In the genomic region with DNA sequence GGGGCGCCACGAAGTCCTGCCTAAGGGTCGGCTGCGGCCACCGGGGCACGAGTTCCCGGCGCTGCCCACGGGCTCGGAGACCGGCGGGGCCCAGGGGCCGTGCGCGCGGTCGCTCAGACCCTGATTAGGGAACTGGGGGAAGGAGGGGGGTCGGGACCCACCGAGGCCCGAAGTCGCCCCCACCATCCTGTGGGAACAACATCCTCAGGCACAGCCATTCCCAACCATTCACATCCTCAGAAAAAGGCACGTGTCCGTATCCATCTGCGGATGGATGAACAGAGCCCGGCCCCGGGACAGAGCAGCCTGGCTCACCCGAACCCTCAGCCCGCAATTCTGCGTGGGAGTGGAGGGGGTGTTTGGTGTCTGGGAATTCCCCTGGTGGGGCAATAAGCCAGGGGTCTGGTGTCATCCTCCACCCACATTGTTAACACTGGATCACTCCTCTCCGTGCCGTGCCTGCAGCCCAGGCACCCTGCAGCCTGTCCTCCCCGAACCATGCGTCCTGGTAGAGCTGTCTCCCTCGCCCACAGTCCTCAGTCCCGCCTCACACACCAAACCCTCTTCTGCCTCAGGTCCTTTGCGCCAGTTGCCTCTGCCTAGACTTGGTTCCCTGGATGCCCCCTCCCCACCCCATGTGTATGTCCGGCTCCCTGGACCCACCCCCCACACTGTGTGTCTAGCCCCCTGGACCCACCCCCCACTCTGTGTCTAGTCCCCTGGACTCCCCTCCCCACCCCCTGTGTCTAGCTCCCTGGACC, we compare ENCODE assay signal across 8 cellular contexts. TPM values are rescaled to one million over a fixed set of nuclear protein-coding genes. Genes with fewer than 3 reads are reported as not detected.
DNase-seq lines count a peak whose midpoint lies in the region; ATAC-seq and TF ChIP-seq lines count a peak whose summit lies in the region.

No MANE protein-coding gene starts in this region.

- intact Hi-C loops in MCF 10A (cut with micrococcal nuclease), result no loop called here

- H3K27ac ChIP-seq in HUES64 (ENCODE audit: low read depth, low read length), result no peak overlapping the region

- H3K4me1 ChIP-seq in HUES64 (ENCODE audit: insufficient read depth, low read length) (no peaks in the 10 kb centered on the region; the same call in 1 of the 2 replicates), skeletal muscle satellite cell (ENCODE audit: control insufficient read depth, insufficient read depth, low read length) (peaks cover 51% of the 10 kb centered on the region)

- H3K9ac ChIP-seq in HUES64 (ENCODE audit: low read depth, low read length) (peak overlapping the region; percentile 82), skeletal muscle satellite cell (ENCODE audit: low read depth, low read length) (peak overlapping the region; percentile 94)

- H3K36me3 Mint-ChIP-seq in MCF 10A (ENCODE audit: insufficient read depth, unreplicated experiment), result peaks cover 6% of the 10 kb centered on the region

- peak; percentile 4 for ATAC-seq in GM18511 (IDR thresholded peaks at IDR 0.05; ENCODE audit: unreplicated experiment)

- H3K9me3 ChIP-seq in HUES64 (ENCODE audit: insufficient read depth, low read depth, low read length), result no peaks in the 10 kb centered on the region
- no peaks in the 10 kb centered on the region for H3K9me3 ChIP-seq in skeletal muscle satellite cell (replicated peaks; ENCODE audit: low read length)

- BruUV-seq in MCF 10A (replicated peaks; lab: Mats Ljungman, UMichigan), result TSS peak; percentile 32

- 11% methylated on average over 30 of the region's 37 CpGs for WGBS in HUES64

- peaks cover 25% of the 10 kb centered on the region for H3K4me1 Mint-ChIP-seq in MCF 10A (ENCODE audit: insufficient read depth, unreplicated experiment)

- CTCF ChIA-PET in AG04449 (lab: Yijun Ruan, JAX) (interaction anchor here (1.4 kb wide), 1 partner anchor 9 kb away, joined by 4 read pairs; no protein-coding TSS in a partner anchor), MCF 10A (lab: Yijun Ruan, JAX) (no interaction called here)

- H3K4me3 ChIP-seq in AG04449 (ENCODE audit: low read depth, low read length), result peak overlapping the region; percentile 71
- H3K4me3 ChIP-seq in HUES64 (ENCODE audit: low read length), result peak overlapping the region; percentile 89
- H3K4me3 ChIP-seq in skeletal muscle satellite cell (ENCODE audit: low read length), result peak overlapping the region; percentile 91

- H3K4me2 ChIP-seq in skeletal muscle satellite cell (ENCODE audit: low read length), result peak overlapping the region; percentile 94

- H3K27me3 Mint-ChIP-seq in MCF 10A (ENCODE audit: insufficient read depth, unreplicated experiment), result no peaks in the 10 kb centered on the region

- no peak for TF ChIP-seq CTCF in AG04449 (IDR thresholded peaks at IDR 0.05; ENCODE audit: insufficient read depth, low read length, missing control alignments)
- TF ChIP-seq CTCF in MCF 10A (IDR thresholded peaks at IDR 0.05; ENCODE audit: unreplicated experiment), result no peak

- POLR2A ChIA-PET in AG04449 (lab: Yijun Ruan, JAX), result interaction anchor here (0.6 to 9.8 kb wide), 2 partner anchors 17 to 646 kb away, joined by 3 to 101 read pairs; partner anchors contain the start of gene SLC16A3
- POLR2A ChIA-PET in MCF 10A (lab: Yijun Ruan, JAX), result interaction anchor here (0.7 to 5.1 kb wide), 5 partner anchors 16 to 317 kb away, joined by 4 to 21 read pairs (median 14); partner anchors contain the start of gene SLC16A3

- peak overlapping the region; percentile 72 for H3K4me3 Mint-ChIP-seq in MCF 10A (ENCODE audit: unreplicated experiment)

- peaks cover 15% of the 10 kb centered on the region for H3K27me3 ChIP-seq in HUES64 (ENCODE audit: insufficient read depth, low read length)
- H3K27me3 ChIP-seq in skeletal muscle satellite cell (ENCODE audit: control insufficient read depth, insufficient read depth, low read length), result no peaks in the 10 kb centered on the region

- DNase-seq in AG04449 (ENCODE audit: low read depth, low spot score), result peak; percentile 23
- DNase-seq in T follicular helper cell (ENCODE audit: low read depth), result peak; percentile 36
- peak; percentile 79 for DNase-seq in MCF 10A (ENCODE audit: unreplicated experiment)
- DNase-seq in iPS-NIHi11 (ENCODE audit: low spot score), result peak; percentile 79
- DNase-seq in LoVo (ENCODE audit: low spot score), result no peak

- H3K36me3 ChIP-seq in HUES64 (ENCODE audit: insufficient read depth, low read length), result no peaks in the 10 kb centered on the region
- no peaks in the 10 kb centered on the region for H3K36me3 ChIP-seq in skeletal muscle satellite cell (ENCODE audit: insufficient read depth, low read length)

- H3K9me3 Mint-ChIP-seq in MCF 10A (ENCODE audit: unreplicated experiment), result no peaks in the 10 kb centered on the region

- peak overlapping the region; percentile 57 for H3K27ac Mint-ChIP-seq in MCF 10A (ENCODE audit: low read depth, unreplicated experiment)

RNA-seq across cellular contexts. Expression of gene CCDC57, which starts 0.8 kb away (rescaled TPM):
- 6.4 TPM for polyA plus RNA-seq in HUES64 (2013, experiment 1 of 2)
- 7.0 TPM for polyA plus RNA-seq in HUES64 (2013, experiment 2 of 2)
- 86.8 and 87.3 TPM in 2 replicates for total RNA-seq in MCF 10A (2022)
- total RNA-seq in skeletal muscle satellite cell (2012; rRNA removed), result 15.9 and 22.3 TPM in 2 replicates

RNA-seq across cellular contexts. Expression of gene SLC16A3, which starts 15.4 kb away (rescaled TPM):
- polyA plus RNA-seq in HUES64 (2013, experiment 1 of 2), result 7.1 TPM
- 20.4 TPM for polyA plus RNA-seq in HUES64 (2013, experiment 2 of 2)
- 268 and 350 TPM in 2 replicates for total RNA-seq in MCF 10A (2022)
- 265 and 305 TPM in 2 replicates for total RNA-seq in skeletal muscle satellite cell (2012; rRNA removed)
